ENCODE assay signal across 10 cellular contexts in genomic region chr10:7480742-7481381, GRCh38.
DNase-seq lines count a peak whose midpoint lies in the region; ATAC-seq and TF ChIP-seq lines count a peak whose summit lies in the region.
"Had no signal": no experiment of that assay in that cellular context is flagged by ENCODE, and none has a peak within 500 bp of the region (broad histone marks: within the 10 kb centered on the region; RNA-seq: fewer than 3 reads in every experiment).

No MANE protein-coding gene starts in this region.

- no peak overlapping the region for H3K4me3 Mint-ChIP-seq in WTC11

- no peak overlapping the region for H3K23ac ChIP-seq in neuronal stem cell (ENCODE audit: low read depth, low read length, poor library complexity)

- H3K9ac ChIP-seq in OCI-LY1 (ENCODE audit: low read length) (peak overlapping the region; percentile 53), neuronal stem cell (ENCODE audit: low read depth, low read length, poor library complexity) (no peak overlapping the region)

- no peak overlapping the region for H4K8ac ChIP-seq in neuronal stem cell (ENCODE audit: low read depth, low read length)

- H3K27me3 ChIP-seq in OCI-LY1 (ENCODE audit: insufficient read depth, low read length) (no peaks in the 10 kb centered on the region), neuronal stem cell (ENCODE audit: control insufficient read depth in 3 of 3, insufficient read depth in 3 of 3, low read depth in 1 of 3, low read length in 3 of 3) (no peaks in the 10 kb centered on the region)

- no peak overlapping the region for H2AK5ac ChIP-seq in neuronal stem cell (ENCODE audit: low read depth, low read length)

- H3K4me2 ChIP-seq in OCI-LY1 (ENCODE audit: low read length) (peak overlapping the region; percentile 57), neuronal stem cell (ENCODE audit: insufficient read depth, low read length, poor library complexity, severe bottlenecking) (no peak overlapping the region)

- H3K18ac ChIP-seq in neuronal stem cell (ENCODE audit: low read length): no peak overlapping the region

- no peak overlapping the region for H3K4ac ChIP-seq in neuronal stem cell (ENCODE audit: low read length)

- CTCF ChIA-PET in WTC11 (lab: Charles Lee): no interaction called here

- H2BK5ac ChIP-seq in neuronal stem cell (ENCODE audit: low read length): no peak overlapping the region

- WGBS in neuronal stem cell (ENCODE audit: extremely low coverage in 2 of 2, insufficient read length in 2 of 2, insufficient replicate concordance in 1 of 2), 2 donors: no CpG with 5 or more reads among the region's 8 CpGs

- no peaks in the 10 kb centered on the region for H3K36me3 ChIP-seq in OCI-LY1 (ENCODE audit: insufficient read depth, low read length)
- no peaks in the 10 kb centered on the region for H3K36me3 ChIP-seq in neuronal stem cell (replicated peaks in 1 of 2; ENCODE audit: control insufficient read depth in 2 of 2, insufficient read depth in 2 of 2, low read length in 2 of 2)
- H3K36me3 ChIP-seq: left ventricle myocardium inferior had no signal

- no peak overlapping the region for H2BK120ac ChIP-seq in neuronal stem cell (ENCODE audit: low read depth, low read length)

- ATAC-seq in GM18867 (IDR thresholded peaks at IDR 0.05; ENCODE audit: unreplicated experiment): peak; percentile 47
- peak; percentile 49 for ATAC-seq in GM21825 (IDR thresholded peaks at IDR 0.05; ENCODE audit: unreplicated experiment)
- no peak for ATAC-seq in WTC11

- no peaks in the 10 kb centered on the region for H3K27me3 Mint-ChIP-seq in WTC11 (ENCODE audit: low read depth)

- H3K4me1 ChIP-seq in OCI-LY1 (ENCODE audit: insufficient read depth, low read length, severe bottlenecking): peaks cover 92% of the 10 kb centered on the region
- peaks cover 5 to 14% of the 10 kb centered on the region in 2 donors for H3K4me1 ChIP-seq in neuronal stem cell (ENCODE audit: control insufficient read depth in 2 of 2, insufficient read depth in 1 of 2, low read depth in 1 of 2, low read length in 2 of 2)

- H2AFZ ChIP-seq in OCI-LY1 (ENCODE audit: low read length) (no peak overlapping the region), neuronal stem cell (ENCODE audit: low read length) (peak overlapping the region; percentile 54)

- H3K14ac ChIP-seq in neuronal stem cell (ENCODE audit: low read length): no peak overlapping the region

- peak overlapping the region; percentile 99 for H3K27ac ChIP-seq in OCI-LY1 (ENCODE audit: low read depth, low read length, poor library complexity, severe bottlenecking)
- no peak overlapping the region for H3K27ac ChIP-seq in neuronal stem cell (replicated peaks; ENCODE audit: low read length)

- H3K9me3 ChIP-seq in OCI-LY1 (ENCODE audit: low read length) (no peaks in the 10 kb centered on the region; the same call in 1 of the 2 replicates), neuronal stem cell (replicated peaks in 1 of 2; ENCODE audit: control insufficient read depth in 2 of 2, insufficient read depth in 1 of 2, low read depth in 1 of 2, low read length in 2 of 2) (no peaks in the 10 kb centered on the region)
- H3K9me3 ChIP-seq: left ventricle myocardium inferior had no signal

- no peak overlapping the region for H4K91ac ChIP-seq in neuronal stem cell (ENCODE audit: low read depth, low read length, poor library complexity)

- no peaks in the 10 kb centered on the region for H3K79me2 ChIP-seq in OCI-LY1 (ENCODE audit: insufficient read depth, low read length)

- no peaks in the 10 kb centered on the region for H3K9me3 Mint-ChIP-seq in WTC11

- H3K27ac Mint-ChIP-seq in WTC11: no peak overlapping the region

- no peaks in the 10 kb centered on the region for H3K36me3 Mint-ChIP-seq in WTC11

- DNase-seq in neuronal stem cell (ENCODE audit: low spot score) (no peak), NCI-H748 treated with DMSO at 0.1 percent for 48 hours (lab: John Stamatoyannopoulos, UW) (no peak), foreskin melanocyte (no peak), WTC11 (ENCODE audit: low spot score) (no peak)
- DNase-seq: activated CD4-positive, alpha-beta T cell treated with anti-CD3 and anti-CD28 coated beads, Interleukin-2, amount 50 U/mL, for 1 hour; left ventricle myocardium inferior; NCI-H1092 treated with DMSO at 0.1 percent for 48 hours had no signal

- no peaks in the 10 kb centered on the region for H3K79me1 ChIP-seq in neuronal stem cell (ENCODE audit: low read depth, low read length)

- TF ChIP-seq CTCF in OCI-LY1 (IDR thresholded peaks at IDR 0.05; ENCODE audit: low read length) (no peak), WTC11 (IDR thresholded peaks at IDR 0.05) (no peak)

- H3K4me3 ChIP-seq in OCI-LY1 (ENCODE audit: low read depth, low read length, poor library complexity, severe bottlenecking) (peak overlapping the region; percentile 24), neuronal stem cell (ENCODE audit: low read length in 2 of 2) (no peak overlapping the region)
- H3K4me3 ChIP-seq: left ventricle myocardium inferior had no signal

- no peak overlapping the region for H2BK15ac ChIP-seq in neuronal stem cell (ENCODE audit: low read length)

- H4K20me1 ChIP-seq in OCI-LY1 (ENCODE audit: insufficient read depth, low read length): no peaks in the 10 kb centered on the region

- peaks cover 16% of the 10 kb centered on the region for H3F3A ChIP-seq in OCI-LY1 (ENCODE audit: insufficient read depth, low read length)

- H2BK12ac ChIP-seq in neuronal stem cell (ENCODE audit: low read length): no peak overlapping the region

- no peaks in the 10 kb centered on the region for H3K9me2 ChIP-seq in OCI-LY1 (ENCODE audit: low read depth, low read length)

- H3K4me1 Mint-ChIP-seq in WTC11: peaks cover 38% of the 10 kb centered on the region

- POLR2A ChIA-PET in WTC11 (lab: Charles Lee): no interaction called here

TF ChIP-seq in WTC11, 78 proteins besides CTCF, POLR2A, EP300 and RAD21:
- TF ChIP-seq CDX4 (CRISPR knock-in tag; IDR thresholded peaks at IDR 0.05; ENCODE audit: borderline replicate concordance): no peak
- TF ChIP-seq FOXK1 (CRISPR knock-in tag; IDR thresholded peaks at IDR 0.05): no peak
- no peak for TF ChIP-seq CBFB (CRISPR knock-in tag; IDR thresholded peaks at IDR 0.05; ENCODE audit: low read depth)
- no peak for TF ChIP-seq FOXJ3 (CRISPR knock-in tag; IDR thresholded peaks at IDR 0.05; ENCODE audit: borderline replicate concordance)
- TF ChIP-seq JUN (CRISPR knock-in tag; IDR thresholded peaks at IDR 0.05): no peak
- TF ChIP-seq ZNF671 (CRISPR knock-in tag; IDR thresholded peaks at IDR 0.05): no peak
